10 cellular contexts compared by ENCODE assay signal in the genomic region with DNA sequence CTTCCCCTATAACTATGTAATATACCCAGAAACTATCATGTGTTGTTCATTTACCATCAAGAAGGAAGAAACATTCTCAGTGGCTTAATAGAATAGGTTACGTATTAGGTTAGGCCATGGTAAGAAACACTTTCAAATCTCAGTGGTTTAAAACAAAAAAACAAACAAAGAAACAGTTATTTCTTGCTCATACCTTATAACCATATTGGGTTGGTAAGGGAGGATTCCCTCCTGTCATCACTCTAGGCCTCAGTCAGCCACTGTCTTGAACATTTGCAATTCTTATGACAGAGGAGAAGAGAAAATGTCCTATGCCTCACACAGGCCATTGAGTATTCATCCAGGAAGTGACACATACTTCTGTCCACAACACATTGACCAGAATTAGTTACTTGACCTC.
DNase-seq lines count a peak whose midpoint lies in the region; ATAC-seq, FAIRE-seq and TF ChIP-seq lines count a peak whose summit lies in the region.
"Had no signal": no experiment of that assay in that cellular context is flagged by ENCODE, and none has a peak within 500 bp of the region (broad histone marks: within the 10 kb centered on the region; RNA-seq: fewer than 3 reads in every experiment).

No MANE protein-coding gene starts in this region.

- intact Hi-C loops in natural killer cell (cut with micrococcal nuclease): no loop called here
- intact Hi-C loops in activated naive CD4-positive, alpha-beta T cell treated with anti-CD3 and anti-CD28 coated beads for 36 hours (cut with micrococcal nuclease): no loop called here

- H3K4me3 Mint-ChIP-seq in natural killer cell: no peak overlapping the region
- H3K4me3 Mint-ChIP-seq in activated naive CD4-positive, alpha-beta T cell treated with anti-CD3 and anti-CD28 coated beads for 36 hours: no peak overlapping the region
- H3K4me3 Mint-ChIP-seq: activated B cell treated with CpG ODN at 0.5 μM for 24 hours had no signal

- H3K27ac ChIP-seq in effector memory CD4-positive, alpha-beta T cell (ENCODE audit: insufficient read depth, low read length, poor library complexity, severe bottlenecking): no peak overlapping the region

- no peaks in the 10 kb centered on the region for H3K27me3 ChIP-seq in effector memory CD4-positive, alpha-beta T cell (replicated peaks; ENCODE audit: control insufficient read depth, insufficient read depth, low read length, poor library complexity, severe bottlenecking)

- H3K36me3 Mint-ChIP-seq in natural killer cell: no peaks in the 10 kb centered on the region
- H3K36me3 Mint-ChIP-seq in activated naive CD4-positive, alpha-beta T cell treated with anti-CD3 and anti-CD28 coated beads for 36 hours (ENCODE audit: low read depth): no peaks in the 10 kb centered on the region

- H3K9me3 ChIP-seq in effector memory CD4-positive, alpha-beta T cell (ENCODE audit: control insufficient read depth, low read length): no peaks in the 10 kb centered on the region

- no peaks in the 10 kb centered on the region for H3K36me3 ChIP-seq in effector memory CD4-positive, alpha-beta T cell (ENCODE audit: control insufficient read depth, insufficient read depth, low read length)

- H3K9me3 Mint-ChIP-seq in natural killer cell: no peaks in the 10 kb centered on the region
- H3K9me3 Mint-ChIP-seq in activated naive CD4-positive, alpha-beta T cell treated with anti-CD3 and anti-CD28 coated beads for 36 hours: no peaks in the 10 kb centered on the region
- H3K9me3 Mint-ChIP-seq: activated B cell treated with CpG ODN at 0.5 μM for 24 hours had no signal

- DNase-seq in GM18507 (ENCODE audit: extremely low spot score, insufficient read length, low read depth) (no peak), glomerular visceral epithelial cell (ENCODE audit: extremely low spot score) (peak; percentile 56), natural killer cell (no peak), NCI-H345 (lab: John Stamatoyannopoulos, UW) (no peak)
- DNase-seq in activated naive CD4-positive, alpha-beta T cell treated with anti-CD3 and anti-CD28 coated beads for 36 hours: no peak
- DNase-seq in effector memory CD4-positive, alpha-beta T cell: no peak
- DNase-seq: activated B cell treated with CpG ODN at 0.5 μM for 24 hours, NCI-H2171 treated with DMSO at 0.1 percent for 48 hours had no signal

- TF ChIP-seq CTCF in natural killer cell (IDR thresholded peaks at IDR 0.05): no peak

- H3K4me3 ChIP-seq in effector memory CD4-positive, alpha-beta T cell (ENCODE audit: insufficient read depth, low read depth, low read length, poor library complexity, severe bottlenecking): no peak overlapping the region

- peak; percentile 86 for FAIRE-seq in GM18507 (lab: Jason Lieb, UNC)

- no peaks in the 10 kb centered on the region for H3K27me3 Mint-ChIP-seq in natural killer cell (ENCODE audit: low read depth in 2 of 2)
- H3K27me3 Mint-ChIP-seq in activated naive CD4-positive, alpha-beta T cell treated with anti-CD3 and anti-CD28 coated beads for 36 hours (ENCODE audit: low read depth): peaks cover 2% of the 10 kb centered on the region
- H3K27me3 Mint-ChIP-seq: activated B cell treated with CpG ODN at 0.5 μM for 24 hours had no signal

- no peaks in the 10 kb centered on the region for H3K4me1 Mint-ChIP-seq in natural killer cell
- H3K4me1 Mint-ChIP-seq in activated naive CD4-positive, alpha-beta T cell treated with anti-CD3 and anti-CD28 coated beads for 36 hours (ENCODE audit: low read depth): no peaks in the 10 kb centered on the region
- H3K4me1 Mint-ChIP-seq: activated B cell treated with CpG ODN at 0.5 μM for 24 hours had no signal

- H3K4me1 ChIP-seq in effector memory CD4-positive, alpha-beta T cell (ENCODE audit: control insufficient read depth, insufficient read depth, low read length, poor library complexity, severe bottlenecking): no peaks in the 10 kb centered on the region

- ATAC-seq in GM21737 (IDR thresholded peaks at IDR 0.05; ENCODE audit: unreplicated experiment): peak; percentile 93
- peak; percentile 90 for ATAC-seq in HG03432 (IDR thresholded peaks at IDR 0.05; ENCODE audit: unreplicated experiment)
- no peak for ATAC-seq in natural killer cell

- no peak overlapping the region for H3K27ac Mint-ChIP-seq in natural killer cell
- H3K27ac Mint-ChIP-seq in activated naive CD4-positive, alpha-beta T cell treated with anti-CD3 and anti-CD28 coated beads for 36 hours: no peak overlapping the region
- H3K27ac Mint-ChIP-seq: activated B cell treated with CpG ODN at 0.5 μM for 24 hours had no signal

- CTCF ChIA-PET in activated naive CD4-positive, alpha-beta T cell treated with anti-CD3 and anti-CD28 coated beads for 36 hours (lab: Charles Lee): no interaction called here

Comparison
In these comparisons a context has a peak if more than half of its experiments do, and no peak if none do; other contexts are left out.
1. ATAC-seq: peak in GM21737 (single experiment) and HG03432 (single experiment); none in natural killer cell (0 of 3).